ENCODE assay signal across 17 cellular contexts in genomic region chr17:57466042-57466471, GRCh38.
A peak's percentile ranks its signal among the peaks of the same experiment; 100 is the strongest.
DNase-seq lines count a peak whose midpoint lies in the region; ATAC-seq and TF ChIP-seq lines count a peak whose summit lies in the region.
"Had no signal": no experiment of that assay in that cellular context is flagged by ENCODE, and none has a peak within 500 bp of the region (broad histone marks: within the 10 kb centered on the region; RNA-seq: fewer than 3 reads in every experiment).

No MANE protein-coding gene starts in this region.

- H3K4me1 ChIP-seq in DND-41 (ENCODE audit: insufficient read depth, low read length) (peaks cover 99% of the 10 kb centered on the region), Loucy (ENCODE audit: insufficient read depth, low read length, poor library complexity, severe bottlenecking) (peaks cover 77% of the 10 kb centered on the region), ectodermal cell (ENCODE audit: control insufficient read depth, insufficient read depth, low read length) (peaks cover 43% of the 10 kb centered on the region), BE2C (peaks cover 20% of the 10 kb centered on the region)

- no peak for ATAC-seq in DND-41 (ENCODE audit: insufficient read depth, low read depth)
- ATAC-seq in HG03196 (IDR thresholded peaks at IDR 0.05; ENCODE audit: unreplicated experiment), result no peak
- ATAC-seq: Right ventricle myocardium inferior had no signal

- H3K4me2 ChIP-seq in DND-41 (ENCODE audit: insufficient read depth, low read length) (no peak overlapping the region), Loucy (ENCODE audit: low read depth, low read length, poor library complexity, severe bottlenecking) (no peak overlapping the region)

- no peak overlapping the region for H3K4me3 ChIP-seq in DND-41 (ENCODE audit: low read depth in 1 of 2, low read length in 2 of 2)
- no peak overlapping the region for H3K4me3 ChIP-seq in Loucy (ENCODE audit: low read length, poor library complexity, severe bottlenecking)
- no peak overlapping the region for H3K4me3 ChIP-seq in ectodermal cell (ENCODE audit: insufficient read depth, low read depth, low read length)
- H3K4me3 ChIP-seq in BE2C (ENCODE audit: low read depth, low read length), result no peak overlapping the region
- H3K4me3 ChIP-seq: ovary, thoracic aorta had no signal

- no peaks in the 10 kb centered on the region for H3K27me3 Mint-ChIP-seq in osteocyte (ENCODE audit: unreplicated experiment)
- H3K27me3 Mint-ChIP-seq: B cell had no signal

- H3K9ac ChIP-seq in DND-41 (ENCODE audit: low read depth, low read length) (peak overlapping the region; percentile 15), Loucy (ENCODE audit: low read depth, low read length, poor library complexity, severe bottlenecking) (peak overlapping the region; percentile 16)

- H4K20me1 ChIP-seq in DND-41 (ENCODE audit: insufficient read depth, low read length) (no peaks in the 10 kb centered on the region), Loucy (ENCODE audit: insufficient read depth, low read length, poor library complexity, severe bottlenecking) (no peaks in the 10 kb centered on the region)

- H3K9me3 ChIP-seq in DND-41 (ENCODE audit: insufficient read depth, low read length, severe bottlenecking), result no peaks in the 10 kb centered on the region
- no peaks in the 10 kb centered on the region for H3K9me3 ChIP-seq in Loucy (ENCODE audit: insufficient read depth, low read depth, low read length)
- H3K9me3 ChIP-seq in ectodermal cell (ENCODE audit: control insufficient read depth, low read length), result no peaks in the 10 kb centered on the region
- H3K9me3 ChIP-seq in BE2C, result no peaks in the 10 kb centered on the region
- H3K9me3 ChIP-seq: ovary, thoracic aorta had no signal

- H3K36me3 ChIP-seq in DND-41 (ENCODE audit: insufficient read depth, low read length), result peaks cover 80% of the 10 kb centered on the region
- peaks cover 18% of the 10 kb centered on the region; the same call in 1 of the 2 replicates for H3K36me3 ChIP-seq in Loucy (ENCODE audit: insufficient read depth, low read length)
- no peaks in the 10 kb centered on the region for H3K36me3 ChIP-seq in ectodermal cell (ENCODE audit: control insufficient read depth, insufficient read depth, low read length)
- peaks cover 9% of the 10 kb centered on the region for H3K36me3 ChIP-seq in BE2C
- H3K36me3 ChIP-seq: ovary, thoracic aorta had no signal

- no peak for DNase-seq in DND-41
- DNase-seq in osteocyte (ENCODE audit: extremely low spot score, unreplicated experiment), result no peak
- DNase-seq in activated CD4-positive, alpha-beta T cell treated with anti-CD3 and anti-CD28 coated beads for 4 hours, result no peak
- DNase-seq in stimulated activated naive CD4-positive, alpha-beta T cell treated with Interleukin-2 at 50 U/mL for 16 hours (lab: John Stamatoyannopoulos, UW), result no peak
- no peak for DNase-seq in BE2C
- DNase-seq: activated CD4-positive, alpha-beta T cell treated with anti-CD3 and anti-CD28 coated beads, Interleukin-2, amount 50 U/mL, for 4 hours; NCI-H1092; NCI-H524 treated with DMSO at 0.1 percent for 48 hours; ovary; T-helper 9 cell had no signal

- no peaks in the 10 kb centered on the region for H3F3A ChIP-seq in Loucy (ENCODE audit: low read depth)

- no peak overlapping the region for H3K4me3 Mint-ChIP-seq in osteocyte (ENCODE audit: unreplicated experiment)
- H3K4me3 Mint-ChIP-seq: B cell had no signal

- no peak overlapping the region for H2AFZ ChIP-seq in DND-41 (ENCODE audit: low read depth, low read length)
- no peak overlapping the region for H2AFZ ChIP-seq in Loucy (ENCODE audit: low read length)

- WGBS in ectodermal cell, 2 experiments, result 2 to 4% methylated on average over 9 of the region's 9 CpGs

- no peaks in the 10 kb centered on the region for H3K27me3 ChIP-seq in DND-41 (ENCODE audit: insufficient read depth, low read length, poor library complexity)
- no peaks in the 10 kb centered on the region for H3K27me3 ChIP-seq in Loucy (ENCODE audit: insufficient read depth, low read length, poor library complexity, severe bottlenecking)
- H3K27me3 ChIP-seq in ectodermal cell (ENCODE audit: control insufficient read depth, insufficient read depth, low read length, poor library complexity, severe bottlenecking), result no peaks in the 10 kb centered on the region
- no peaks in the 10 kb centered on the region; the same call in 1 of the 2 replicates for H3K27me3 ChIP-seq in BE2C
- H3K27me3 ChIP-seq: ovary had no signal

- H3K79me2 ChIP-seq in DND-41 (ENCODE audit: insufficient read depth, low read length), result peaks cover 98% of the 10 kb centered on the region
- H3K79me2 ChIP-seq in Loucy (ENCODE audit: insufficient read depth, low read length), result peaks cover 96% of the 10 kb centered on the region

- TF ChIP-seq CTCF in DND-41 (IDR thresholded peaks at IDR 0.05; ENCODE audit: borderline replicate concordance, extremely low read depth, low read length, poor library complexity, severe bottlenecking) (no peak), Loucy (conservative IDR thresholded peaks at IDR 0.05; ENCODE audit: low read length) (no peak), osteocyte (IDR thresholded peaks at IDR 0.05) (no peak), BE2C (IDR thresholded peaks at IDR 0.05; ENCODE audit: low read depth, low read length) (no peak)

- H3K9me2 ChIP-seq in Loucy (replicated peaks; ENCODE audit: low read depth, low read length), result no peaks in the 10 kb centered on the region

- no peaks in the 10 kb centered on the region for H3K36me3 Mint-ChIP-seq in osteocyte (ENCODE audit: unreplicated experiment)

- H3K27ac Mint-ChIP-seq in osteocyte (ENCODE audit: unreplicated experiment), result peak overlapping the region; percentile 76
- H3K27ac Mint-ChIP-seq: B cell had no signal

- H3K4me1 Mint-ChIP-seq in osteocyte (ENCODE audit: unreplicated experiment), result peaks cover 81% of the 10 kb centered on the region

- H3K9me3 Mint-ChIP-seq in osteocyte (ENCODE audit: unreplicated experiment), result no peaks in the 10 kb centered on the region
- H3K9me3 Mint-ChIP-seq: activated T-helper 2 cell treated with anti-CD3 and anti-CD28 coated beads, Interferon-gamma antibody, Interleukin-2, Interleukin-4, amounts not matched to agents 10 μg/mL and 5 μg/mL and 100 μg/mL, durations not matched to agents 14 hours and 24 hours and 36 hours had no signal

- peak overlapping the region; percentile 90 for H3K27ac ChIP-seq in DND-41 (ENCODE audit: low read length)
- H3K27ac ChIP-seq in ectodermal cell (ENCODE audit: insufficient read depth, low read depth, low read length, poor library complexity, severe bottlenecking), result peak overlapping the region; percentile 56
- H3K27ac ChIP-seq: ovary had no signal
